In genomic region chr6:159728552-159728951, GRCh38 we compare ENCODE assay signal across 1 cellular context.
TF ChIP-seq lines count a peak whose summit lies in the region.

No MANE protein-coding gene starts in this region.

TF ChIP-seq in SK-N-SH, 30 proteins besides CTCF, POLR2A, EP300 and RAD21 (continued from another document):
- no peak for TF ChIP-seq ZBTB33 (IDR thresholded peaks at IDR 0.05; ENCODE audit: borderline replicate concordance, low read depth)
- no peak for TF ChIP-seq ELF1 (IDR thresholded peaks at IDR 0.05)
- TF ChIP-seq RXRA (IDR thresholded peaks at IDR 0.05; ENCODE audit: borderline replicate concordance, low read depth) = no peak
- TF ChIP-seq REST (IDR thresholded peaks at IDR 0.05; ENCODE audit: low read depth, low read length) = no peak
- no peak for TF ChIP-seq FOXJ3 (CRISPR knock-in tag; IDR thresholded peaks at IDR 0.05)
